In the genomic region with DNA sequence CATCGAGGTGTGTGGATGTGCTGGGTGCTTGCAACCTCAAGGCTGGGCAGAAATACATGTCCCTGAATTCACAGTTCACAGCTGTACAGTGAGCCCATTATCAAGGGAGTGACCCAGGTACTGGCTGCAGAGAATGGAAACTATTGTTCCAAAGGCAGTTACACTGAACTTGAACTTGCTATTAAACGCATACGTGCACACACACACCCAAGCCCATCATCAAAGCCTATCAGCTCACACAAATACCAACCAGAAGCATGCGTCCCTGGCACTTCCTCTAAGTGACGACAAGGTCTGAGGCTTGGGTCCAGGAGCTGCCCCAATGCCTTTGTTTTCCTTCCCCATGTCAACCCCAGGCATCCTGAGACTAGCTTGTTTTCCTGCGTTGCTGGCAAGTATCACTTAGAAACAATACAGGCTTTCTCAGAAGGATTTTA, we compare ENCODE assay signal across 9 cellular contexts.
A peak's percentile ranks its signal among the peaks of the same experiment; 100 is the strongest.
DNase-seq lines count a peak whose midpoint lies in the region; ATAC-seq, FAIRE-seq and TF ChIP-seq lines count a peak whose summit lies in the region.
"Had no signal": no experiment of that assay in that cellular context is flagged by ENCODE, and none has a peak within 500 bp of the region (broad histone marks: within the 10 kb centered on the region; RNA-seq: fewer than 3 reads in every experiment).

No MANE protein-coding gene starts in this region.

- WGBS in K562 (ENCODE audit: insufficient coverage, low coverage, missing lambda C conversion rate) = 26% methylated on average over 5 of the region's 6 CpGs
- WGBS in right lobe of liver (ENCODE audit: insufficient coverage, low coverage, low lambda C conversion rate, missing lambda C conversion rate) = 53% methylated on average over 6 of the region's 6 CpGs
- WGBS in thymus = 62% methylated on average over 6 of the region's 6 CpGs

- peaks cover 66% of the 10 kb centered on the region for H3K36me3 Mint-ChIP-seq in activated CD4-positive, alpha-beta T cell treated with anti-CD3 and anti-CD28 coated beads, Interleukin-2, amount 10 ng/mL, durations not matched to agents 7 days and 5 days (ENCODE audit: low read depth)

- TF ChIP-seq RAD21 in K562 (CRISPR knock-in tag; conservative IDR thresholded peaks at IDR 0.05 in 1 of 2, IDR thresholded peaks at IDR 0.05 in 1 of 2) = no peak

- peak overlapping the region; percentile 49 to 52; a peak in 2 of 4 replicates for H3K9ac ChIP-seq in K562 (ENCODE audit: insufficient read depth in 1 of 2, low read depth in 2 of 2, low read length in 2 of 2)

- H3K36me3 ChIP-seq in K562 (ENCODE audit: control insufficient read depth, insufficient read depth, low read length) = peaks cover 12% of the 10 kb centered on the region; the same call in 2 of the 3 replicates
- peaks cover 0 to 26% (median 3%) of the 10 kb centered on the region in 4 donors for H3K36me3 ChIP-seq in right lobe of liver
- H3K36me3 ChIP-seq in thymus (ENCODE audit: control insufficient read depth, insufficient read depth) = peaks cover 29% of the 10 kb centered on the region

- TF ChIP-seq EP300 in K562 (IDR thresholded peaks at IDR 0.05; ENCODE audit: low read length) = no peak

- H3K4me1 Mint-ChIP-seq in activated CD4-positive, alpha-beta T cell treated with anti-CD3 and anti-CD28 coated beads, Interleukin-2, amount 10 ng/mL, durations not matched to agents 7 days and 5 days = peaks cover 65% of the 10 kb centered on the region

- POLR2A ChIA-PET in activated CD4-positive, alpha-beta T cell treated with anti-CD3 and anti-CD28 coated beads, Interleukin-2, amount 10 ng/mL, durations not matched to agents 7 days and 5 days (lab: Charles Lee) = no interaction called here
- POLR2A ChIA-PET in K562 (lab: Yijun Ruan, JAX) = interaction anchor here (0.7 kb wide), 1 partner anchor 896 kb away, joined by 3 read pairs; no protein-coding TSS in a partner anchor

- H3K4me3 ChIP-seq in K562 (no peak overlapping the region; the same call in 1 of the 2 replicates), right lobe of liver (no peak overlapping the region), thymus (ENCODE audit: low read length) (no peak overlapping the region)

- H3K9me3 Mint-ChIP-seq in activated CD4-positive, alpha-beta T cell treated with anti-CD3 and anti-CD28 coated beads, Interleukin-2, amount 10 ng/mL, durations not matched to agents 7 days and 5 days = peaks cover 2% of the 10 kb centered on the region
- H3K9me3 Mint-ChIP-seq: central memory CD8-positive, alpha-beta T cell had no signal

- no peaks in the 10 kb centered on the region for H3K9me1 ChIP-seq in K562 (ENCODE audit: control insufficient read depth, insufficient read depth, low read length)

- TF ChIP-seq POLR2A in K562 (conservative IDR thresholded peaks at IDR 0.05) = no peak
- TF ChIP-seq POLR2A in right lobe of liver (IDR thresholded peaks at IDR 0.05) = no peak

- H2AFZ ChIP-seq in K562 (ENCODE audit: low read depth, low read length) = peak overlapping the region; percentile 71

- no TSS peak for BruUV-seq in K562 (replicated peaks; lab: Mats Ljungman, UMichigan)

- peak overlapping the region; percentile 74 for H3K27ac Mint-ChIP-seq in activated CD4-positive, alpha-beta T cell treated with anti-CD3 and anti-CD28 coated beads, Interleukin-2, amount 10 ng/mL, durations not matched to agents 7 days and 5 days

- H4K20me1 ChIP-seq in K562 (replicated peaks; ENCODE audit: control insufficient read depth, insufficient read depth, low read length) = no peaks in the 10 kb centered on the region

- intact Hi-C loops in K562 (cut with micrococcal nuclease) = loop anchor here (1.0 to 5.0 kb wide), 2 partner anchors 89 to 152 kb away; partner anchors contain the start of gene IRF2
- intact Hi-C loops in right lobe of liver (cut with DNase I) = no loop called here

- H3K27me3 Mint-ChIP-seq in activated CD4-positive, alpha-beta T cell treated with anti-CD3 and anti-CD28 coated beads, Interleukin-2, amount 10 ng/mL, durations not matched to agents 7 days and 5 days = no peaks in the 10 kb centered on the region
- H3K27me3 Mint-ChIP-seq: central memory CD8-positive, alpha-beta T cell had no signal

- FAIRE-seq in K562 (lab: Jason Lieb, UNC) = no peak

- H3K4me1 ChIP-seq in K562 (replicated peaks in 1 of 2; ENCODE audit: control insufficient read depth in 2 of 2, insufficient read depth in 2 of 2, low read length in 2 of 2) (peaks cover 30 to 54% of the 10 kb centered on the region in 2 experiments), right lobe of liver (peaks cover 7 to 60% (median 30%) of the 10 kb centered on the region in 4 donors), thymus (ENCODE audit: control insufficient read depth, insufficient read depth, low read length) (peaks cover 22% of the 10 kb centered on the region)

- no peaks in the 10 kb centered on the region for H3K9me3 ChIP-seq in K562 (replicated peaks; ENCODE audit: control insufficient read depth, insufficient read depth, low read depth, low read length)
- H3K9me3 ChIP-seq in right lobe of liver = no peaks in the 10 kb centered on the region
- no peaks in the 10 kb centered on the region for H3K9me3 ChIP-seq in thymus (ENCODE audit: control insufficient read depth)

- ATAC-seq in K562 (peak; percentile 16), right lobe of liver (peak in 1 of 4 donors; percentile 8), GM18858 (IDR thresholded peaks at IDR 0.05; ENCODE audit: unreplicated experiment) (no peak), GM18909 (IDR thresholded peaks at IDR 0.05; ENCODE audit: poor library complexity, unreplicated experiment) (no peak)

- H3K27ac ChIP-seq in K562 (ENCODE audit: extremely low read depth, low read depth, low read length) = peak overlapping the region; percentile 70
- peak overlapping the region; percentile 87 to 90 (median 88) for H3K27ac ChIP-seq in right lobe of liver
- H3K27ac ChIP-seq in thymus (ENCODE audit: low read depth) = peak overlapping the region; percentile 26

- TF ChIP-seq CTCF in K562 (IDR thresholded peaks at IDR 0.05 in 2 of 3, conservative IDR thresholded peaks at IDR 0.05 in 1 of 3; ENCODE audit: insufficient read depth in 2 of 3, low read depth in 1 of 3, low read length in 3 of 3) = no peak
- no peak for TF ChIP-seq CTCF in right lobe of liver (IDR thresholded peaks at IDR 0.05)

- CTCF ChIA-PET in activated CD4-positive, alpha-beta T cell treated with anti-CD3 and anti-CD28 coated beads, Interleukin-2, amount 10 ng/mL, durations not matched to agents 7 days and 5 days (lab: Charles Lee) = no interaction called here
- CTCF ChIA-PET in K562 (lab: Yijun Ruan, JAX; ENCODE audit: low intra/inter-chr PET ratio) = no interaction called here

- peak overlapping the region; percentile 74 for H3K4me2 ChIP-seq in K562 (ENCODE audit: insufficient read depth, low read length)

- no peak for DNase-seq in activated CD4-positive, alpha-beta T cell treated with anti-CD3 and anti-CD28 coated beads, Interleukin-2, amount 10 ng/mL, durations not matched to agents 7 days and 5 days
- DNase-seq in activated CD4-positive, alpha-beta T cell treated with anti-CD3 and anti-CD28 coated beads, Interleukin-2, amount 50 U/mL, for 48 hours = no peak
- no peak for DNase-seq in K562 (ENCODE audit: extremely low read depth in 1 of 4, low spot score in 3 of 4)
- peak in 2 of 3 donors; percentile 39 to 44 for DNase-seq in right lobe of liver
- DNase-seq in HuH-7.5 (ENCODE audit: low spot score) = no peak

- H3K4me3 Mint-ChIP-seq in activated CD4-positive, alpha-beta T cell treated with anti-CD3 and anti-CD28 coated beads, Interleukin-2, amount 10 ng/mL, durations not matched to agents 7 days and 5 days = no peak overlapping the region
- H3K4me3 Mint-ChIP-seq: central memory CD8-positive, alpha-beta T cell had no signal

- in situ Hi-C loops in K562 (cut with MboI) = no loop called here

- H3K79me2 ChIP-seq in K562 (ENCODE audit: control insufficient read depth, insufficient read depth, low read length) = no peaks in the 10 kb centered on the region

- H3K27me3 ChIP-seq in K562 (ENCODE audit: control insufficient read depth in 2 of 2, insufficient read depth in 2 of 2, low read length in 2 of 2) = no peaks in the 10 kb centered on the region
- no peaks in the 10 kb centered on the region for H3K27me3 ChIP-seq in right lobe of liver
- H3K27me3 ChIP-seq in thymus (ENCODE audit: control insufficient read depth, insufficient read depth) = no peaks in the 10 kb centered on the region

TF ChIP-seq in K562, 482 proteins besides CTCF, POLR2A, EP300 and RAD21 (continues in another document):
- TF ChIP-seq, protein P1, sequence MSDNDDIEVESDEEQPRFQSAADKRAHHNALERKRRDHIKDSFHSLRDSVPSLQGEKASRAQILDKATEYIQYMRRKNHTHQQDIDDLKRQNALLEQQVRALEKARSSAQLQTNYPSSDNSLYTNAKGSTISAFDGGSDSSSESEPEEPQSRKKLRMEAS (CRISPR knock-in tag; IDR thresholded peaks at IDR 0.05) = peak; percentile 14; the same call in 1 of the 2 replicates
- TF ChIP-seq ZBTB11 (CRISPR knock-in tag; IDR thresholded peaks at IDR 0.05) = 0 out of 6 replicates have a peak, but pooled peaks of 1 of the 3 experiments have one; percentile 18

Comparison
In these comparisons a context has a peak if more than half of its experiments do, and no peak if none do; other contexts are left out.
1. DNase-seq: peak in right lobe of liver (2 of 3); none in activated CD4-positive, alpha-beta T cell treated with anti-CD3 and anti-CD28 coated beads, Interleukin-2, amount 10 ng/mL, durations not matched to agents 7 days and 5 days (single experiment), activated CD4-positive, alpha-beta T cell treated with anti-CD3 and anti-CD28 coated beads, Interleukin-2, amount 50 U/mL, for 48 hours (0 of 2), K562 (0 of 4) and HuH-7.5 (single experiment).
2. H3K27ac ChIP-seq: peak in every context shown above with its lines; median percentile 88 in right lobe of liver; 70 in K562; 26 in thymus.